In genomic region chr1:186976700-186977099, GRCh38 we compare ENCODE assay signal across 20 cellular contexts.
DNase-seq lines count a peak whose midpoint lies in the region; ATAC-seq, FAIRE-seq and TF ChIP-seq lines count a peak whose summit lies in the region.
"Had no signal": no experiment of that assay in that cellular context is flagged by ENCODE, and none has a peak within 500 bp of the region (broad histone marks: within the 10 kb centered on the region; RNA-seq: fewer than 3 reads in every experiment).

No MANE protein-coding gene starts in this region.

- H3K27me3 ChIP-seq in OCI-LY3 (ENCODE audit: low read depth, low read length) (no peaks in the 10 kb centered on the region), endothelial cell of umbilical vein (ENCODE audit: control insufficient read depth in 2 of 2, insufficient read depth in 2 of 2, low read length in 2 of 2) (no peaks in the 10 kb centered on the region), muscle layer of duodenum (ENCODE audit: low read depth, low read length) (no peaks in the 10 kb centered on the region), transverse colon (no peaks in the 10 kb centered on the region)

- H3K9me1 ChIP-seq in endothelial cell of umbilical vein (replicated peaks; ENCODE audit: control insufficient read depth, extremely low read depth, insufficient read depth, low read length) = no peaks in the 10 kb centered on the region

- DNase-seq in endothelial cell of umbilical vein (ENCODE audit: low read depth, low spot score) (no peak), transverse colon (peak; percentile 21), AG20443 (ENCODE audit: low spot score) (no peak), T-cell (no peak)
- no peak for DNase-seq in activated effector memory CD4-positive, alpha-beta T cell treated with Interleukin-2 at 50 U/mL for 16 hours
- DNase-seq: BE2C; CD8-positive, alpha-beta memory T cell; NCI-H1092 treated with DMSO at 0.1 percent for 48 hours; NCI-H2029; NCI-H446 treated with DMSO at 0.1 percent for 48 hours; NCI-H526 had no signal

- dilution Hi-C loops in endothelial cell of umbilical vein (cut with MboI; ENCODE audit: extremely low pct_ligation_motif_present, low sequenced_read_pairs) = no loop called here

- H3K36me3 ChIP-seq in OCI-LY3 (replicated peaks; ENCODE audit: low read depth, low read length) (no peaks in the 10 kb centered on the region), endothelial cell of umbilical vein (ENCODE audit: control insufficient read depth in 2 of 2, extremely low read depth in 1 of 2, insufficient read depth in 2 of 2, low read length in 2 of 2) (no peaks in the 10 kb centered on the region), muscle layer of duodenum (ENCODE audit: control insufficient read depth in 1 of 2, insufficient read depth in 2 of 2, low read length in 2 of 2) (no peaks in the 10 kb centered on the region), transverse colon (no peaks in the 10 kb centered on the region)
- H3K36me3 ChIP-seq: BE2C had no signal

- H3K36me3 Mint-ChIP-seq in T-cell = no peaks in the 10 kb centered on the region
- H3K36me3 Mint-ChIP-seq: CD8-positive, alpha-beta memory T cell had no signal

- CTCF ChIA-PET in endothelial cell of umbilical vein (lab: Charles Lee) (interaction anchor here (0.7 to 5.0 kb wide), 8 partner anchors 10 to 602 kb away, joined by 4 to 41 read pairs (median 6); partner anchors contain the start of gene TPR), T-cell (lab: Charles Lee) (interaction anchor here in 1 of 2 donors (0.9 kb wide), 1 partner anchor 10 kb away, joined by 3 read pairs; no protein-coding TSS in a partner anchor)

- WGBS in transverse colon (ENCODE audit: low coverage in 1 of 2), 2 donors = 73% methylated on average over 8 of the region's 8 CpGs; no CpG with 5 or more reads in 1 of the 2 donors

- peak; percentile 56 for TF ChIP-seq EP300 in transverse colon (IDR thresholded peaks at IDR 0.05; ENCODE audit: low read depth)

- TF ChIP-seq CTCF in OCI-LY3 (IDR thresholded peaks at IDR 0.05; ENCODE audit: low read depth, low read length) (peak; percentile 8; the same call in 1 of the 2 replicates), endothelial cell of umbilical vein (IDR thresholded peaks at IDR 0.05; ENCODE audit: extremely low read depth in 1 of 2, insufficient read depth in 1 of 2, low read depth in 1 of 2, low read length in 2 of 2) (no peak), transverse colon (IDR thresholded peaks at IDR 0.05) (no peak)

- H3K27ac Mint-ChIP-seq in T-cell = no peak overlapping the region
- H3K27ac Mint-ChIP-seq: CD8-positive, alpha-beta memory T cell had no signal

- H4K20me1 ChIP-seq in OCI-LY3 (ENCODE audit: insufficient read depth, low read length) = no peaks in the 10 kb centered on the region
- no peaks in the 10 kb centered on the region for H4K20me1 ChIP-seq in endothelial cell of umbilical vein (replicated peaks; ENCODE audit: control insufficient read depth, extremely low read depth, insufficient read depth, low read length)

- POLR2A ChIA-PET in endothelial cell of umbilical vein (lab: Charles Lee) (interaction anchor here (1.4 kb wide), 1 partner anchor 296 kb away, joined by 5 read pairs; the partner anchor contains the start of gene PTGS2), T-cell (lab: Charles Lee) (no interaction called here)

- H3K9me3 ChIP-seq in OCI-LY3 (ENCODE audit: insufficient read depth, low read length) = no peaks in the 10 kb centered on the region
- no peaks in the 10 kb centered on the region for H3K9me3 ChIP-seq in endothelial cell of umbilical vein (replicated peaks; ENCODE audit: control insufficient read depth, insufficient read depth, low read length)
- H3K9me3 ChIP-seq in muscle layer of duodenum (ENCODE audit: control insufficient read depth in 1 of 2, low read length in 2 of 2) = no peaks in the 10 kb centered on the region
- H3K9me3 ChIP-seq in transverse colon = no peaks in the 10 kb centered on the region
- H3K9me3 ChIP-seq: BE2C had no signal

- peaks cover 22% of the 10 kb centered on the region for H3K4me1 ChIP-seq in OCI-LY3 (ENCODE audit: low read length)
- H3K4me1 ChIP-seq in endothelial cell of umbilical vein (ENCODE audit: control insufficient read depth, extremely low read depth, insufficient read depth, low read length) = peaks cover 52% of the 10 kb centered on the region
- H3K4me1 ChIP-seq in muscle layer of duodenum (ENCODE audit: control insufficient read depth in 1 of 2, insufficient read depth in 2 of 2, low read length in 2 of 2) = peaks cover 0 to 6% of the 10 kb centered on the region in 2 donors
- H3K4me1 ChIP-seq in transverse colon = peaks cover 0 to 17% (median 3%) of the 10 kb centered on the region in 4 donors
- H3K4me1 ChIP-seq: BE2C had no signal

- TSS peak; percentile 26 for BruUV-seq in endothelial cell of umbilical vein (replicated peaks; lab: Mats Ljungman, UMichigan)

- H3K79me2 ChIP-seq in OCI-LY3 (ENCODE audit: low read length) (no peaks in the 10 kb centered on the region), endothelial cell of umbilical vein (ENCODE audit: control insufficient read depth, insufficient read depth, low read length) (peaks cover 10% of the 10 kb centered on the region)

- no peak overlapping the region for H2AFZ ChIP-seq in OCI-LY3 (ENCODE audit: low read depth, low read length)
- H2AFZ ChIP-seq in endothelial cell of umbilical vein (ENCODE audit: low read depth, low read length) = no peak overlapping the region

- H3K27me3 Mint-ChIP-seq in T-cell = peaks cover 6% of the 10 kb centered on the region in 2 donors

- no peaks in the 10 kb centered on the region for H3K4me1 Mint-ChIP-seq in T-cell
- H3K4me1 Mint-ChIP-seq: CD8-positive, alpha-beta memory T cell had no signal

- intact Hi-C loops in endothelial cell of umbilical vein (cut with micrococcal nuclease) (loop anchor here (1.0 to 5.0 kb wide), 4 partner anchors 59 to 572 kb away; no protein-coding TSS in a partner anchor), transverse colon (cut with DNase I; ENCODE audit: low total_unique reads) (no loop called here)

- H3K4me2 ChIP-seq in OCI-LY3 (ENCODE audit: low read length) (no peak overlapping the region), endothelial cell of umbilical vein (ENCODE audit: insufficient read depth, low read length) (peak overlapping the region; percentile 92)

- in situ Hi-C loops in transverse colon (cut with MboI; ENCODE audit: low pct_ligation_motif_present in 1 of 4, low pct_unique_long_range_greater_than_20kb in 1 of 4, low sequenced_read_pairs in 3 of 4) = loop anchor here in 2 of 4 donors (25.0 kb wide), 2 partner anchors 264 to 364 kb away; no protein-coding TSS in a partner anchor

- no peaks in the 10 kb centered on the region for H3K9me3 Mint-ChIP-seq in T-cell
- H3K9me3 Mint-ChIP-seq: CD8-positive, alpha-beta memory T cell had no signal

- no peak for FAIRE-seq in endothelial cell of umbilical vein (lab: Jason Lieb, UNC)
- FAIRE-seq: GM19239 had no signal

- ATAC-seq in T-cell (replicated peaks in 1 of 4) = no peak
- ATAC-seq: HCT116, Panc1 had no signal

- TF ChIP-seq POLR2A in endothelial cell of umbilical vein (IDR thresholded peaks at IDR 0.05; ENCODE audit: low read depth, low read length) (no peak), transverse colon (IDR thresholded peaks at IDR 0.05) (no peak)

- H3K4me3 Mint-ChIP-seq in T-cell = no peak overlapping the region
- H3K4me3 Mint-ChIP-seq: CD14-positive monocyte; CD8-positive, alpha-beta memory T cell had no signal

- no peak overlapping the region for H3K27ac ChIP-seq in OCI-LY3 (ENCODE audit: low read length)
- H3K27ac ChIP-seq in endothelial cell of umbilical vein (ENCODE audit: insufficient read depth, low read depth, low read length) = peak overlapping the region; percentile 93
- H3K27ac ChIP-seq in muscle layer of duodenum (ENCODE audit: low read length) = peak overlapping the region; percentile 43
- H3K27ac ChIP-seq in transverse colon = peak overlapping the region; percentile 55 to 61 (median 60)
- H3K27ac ChIP-seq: HL-60, RWPE1, SK-N-MC had no signal

- H3K4me3 ChIP-seq in OCI-LY3 (ENCODE audit: low read length) (no peak overlapping the region), endothelial cell of umbilical vein (replicated peaks in 1 of 3; ENCODE audit: insufficient read depth in 1 of 3, low read depth in 1 of 3, low read length in 3 of 3) (no peak overlapping the region), muscle layer of duodenum (ENCODE audit: low read depth in 1 of 2, low read length in 2 of 2) (no peak overlapping the region), transverse colon (no peak overlapping the region)
- H3K4me3 ChIP-seq: SK-N-MC had no signal

- H3K9ac ChIP-seq in OCI-LY3 (ENCODE audit: low read length) (no peak overlapping the region), endothelial cell of umbilical vein (replicated peaks; ENCODE audit: extremely low read depth, insufficient read depth, low read length) (peak overlapping the region; percentile 86)

TF ChIP-seq in endothelial cell of umbilical vein, 7 proteins besides CTCF, POLR2A, EP300 and RAD21:
- TF ChIP-seq, protein P1, sequence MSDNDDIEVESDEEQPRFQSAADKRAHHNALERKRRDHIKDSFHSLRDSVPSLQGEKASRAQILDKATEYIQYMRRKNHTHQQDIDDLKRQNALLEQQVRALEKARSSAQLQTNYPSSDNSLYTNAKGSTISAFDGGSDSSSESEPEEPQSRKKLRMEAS (IDR thresholded peaks at IDR 0.05; ENCODE audit: insufficient read depth, insufficient read length) = no peak
- TF ChIP-seq MYC (IDR thresholded peaks at IDR 0.05; ENCODE audit: low read depth, low read length) (no peak), POLR2AphosphoS5 (IDR thresholded peaks at IDR 0.05; ENCODE audit: insufficient read depth, low read depth, low read length) (no peak), FOS (IDR thresholded peaks at IDR 0.05; ENCODE audit: borderline replicate concordance, insufficient read depth, low read length) (no peak), EZH2 (IDR thresholded peaks at IDR 0.05; ENCODE audit: borderline replicate concordance, low read depth, low read length, severe bottlenecking) (no peak), JUN (IDR thresholded peaks at IDR 0.05; ENCODE audit: borderline replicate concordance, insufficient read depth, insufficient read length, low read depth) (no peak), GATA2 (IDR thresholded peaks at IDR 0.05; ENCODE audit: insufficient read depth, insufficient read length, low read depth, low read length) (no peak)
